In the genomic region with DNA sequence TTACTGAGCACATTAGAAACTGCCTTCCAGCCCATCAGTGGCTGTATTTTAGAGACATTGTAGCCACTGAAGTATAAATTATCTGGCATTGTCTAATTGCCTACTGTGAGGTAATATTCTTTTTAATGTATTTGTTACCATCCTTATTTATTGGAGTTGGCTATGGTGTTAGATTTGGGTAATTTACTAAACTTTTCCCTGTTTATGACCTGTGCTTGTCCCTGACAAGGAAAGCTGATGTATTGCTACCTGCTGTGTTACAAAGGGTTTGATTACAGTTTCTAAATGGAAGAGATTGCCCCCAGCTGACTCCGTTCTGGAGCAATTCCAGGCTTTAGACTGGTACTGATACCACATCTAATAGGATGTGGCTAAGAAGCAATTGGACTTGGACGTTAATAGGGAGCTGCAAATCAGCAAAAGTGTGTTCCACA, we compare ENCODE assay signal across 1 cellular context.
A peak's percentile ranks its signal among the peaks of the same experiment; 100 is the strongest.
TF ChIP-seq lines count a peak whose summit lies in the region.

No MANE protein-coding gene starts in this region.

TF ChIP-seq in HEK293, 187 proteins besides CTCF, POLR2A, EP300 and RAD21 (continued from another document):
- TF ChIP-seq, protein P1, sequence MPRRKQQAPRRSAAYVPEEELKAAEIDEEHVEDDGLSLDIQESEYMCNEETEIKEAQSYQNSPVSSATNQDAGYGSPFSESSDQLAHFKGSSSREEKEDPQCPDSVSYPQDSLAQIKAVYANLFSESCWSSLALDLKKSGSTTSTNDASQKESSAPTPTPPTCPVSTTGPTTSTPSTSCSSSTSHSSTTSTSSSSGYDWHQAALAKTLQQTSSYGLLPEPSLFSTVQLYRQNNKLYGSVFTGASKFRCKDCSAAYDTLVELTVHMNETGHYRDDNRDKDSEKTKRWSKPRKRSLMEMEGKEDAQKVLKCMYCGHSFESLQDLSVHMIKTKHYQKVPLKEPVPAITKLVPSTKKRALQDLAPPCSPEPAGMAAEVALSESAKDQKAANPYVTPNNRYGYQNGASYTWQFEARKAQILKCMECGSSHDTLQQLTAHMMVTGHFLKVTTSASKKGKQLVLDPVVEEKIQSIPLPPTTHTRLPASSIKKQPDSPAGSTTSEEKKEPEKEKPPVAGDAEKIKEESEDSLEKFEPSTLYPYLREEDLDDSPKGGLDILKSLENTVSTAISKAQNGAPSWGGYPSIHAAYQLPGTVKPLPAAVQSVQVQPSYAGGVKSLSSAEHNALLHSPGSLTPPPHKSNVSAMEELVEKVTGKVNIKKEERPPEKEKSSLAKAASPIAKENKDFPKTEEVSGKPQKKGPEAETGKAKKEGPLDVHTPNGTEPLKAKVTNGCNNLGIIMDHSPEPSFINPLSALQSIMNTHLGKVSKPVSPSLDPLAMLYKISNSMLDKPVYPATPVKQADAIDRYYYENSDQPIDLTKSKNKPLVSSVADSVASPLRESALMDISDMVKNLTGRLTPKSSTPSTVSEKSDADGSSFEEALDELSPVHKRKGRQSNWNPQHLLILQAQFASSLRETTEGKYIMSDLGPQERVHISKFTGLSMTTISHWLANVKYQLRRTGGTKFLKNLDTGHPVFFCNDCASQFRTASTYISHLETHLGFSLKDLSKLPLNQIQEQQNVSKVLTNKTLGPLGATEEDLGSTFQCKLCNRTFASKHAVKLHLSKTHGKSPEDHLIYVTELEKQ (tag by site-specific recombination; IDR thresholded peaks at IDR 0.05; ENCODE audit: borderline replicate concordance) = peak; percentile 70; the same call in 1 of the 2 replicates
- TF ChIP-seq ZNF626 (tag by site-specific recombination; IDR thresholded peaks at IDR 0.05) = no peak
- peak; percentile 97 for TF ChIP-seq FEZF1 (tag by site-specific recombination; IDR thresholded peaks at IDR 0.05)
- peak; percentile 70; the same call in 1 of the 2 replicates for TF ChIP-seq OVOL3 (tag by site-specific recombination; IDR thresholded peaks at IDR 0.05)
- no peak for TF ChIP-seq ZNF274 (IDR thresholded peaks at IDR 0.05; ENCODE audit: low read length)
- no peak for TF ChIP-seq ZNF274 (tag by site-specific recombination; IDR thresholded peaks at IDR 0.05; ENCODE audit: borderline replicate concordance)
- TF ChIP-seq ZNF670 (tag by site-specific recombination; IDR thresholded peaks at IDR 0.05; ENCODE audit: low read depth) = no peak
- peak; percentile 78 for TF ChIP-seq ZNF561 (tag by site-specific recombination; IDR thresholded peaks at IDR 0.05; ENCODE audit: borderline replicate concordance)
- TF ChIP-seq RBAK (tag by site-specific recombination; IDR thresholded peaks at IDR 0.05) = no peak
- no peak for TF ChIP-seq ZNF777 (tag by site-specific recombination; IDR thresholded peaks at IDR 0.05; ENCODE audit: borderline replicate concordance)
- TF ChIP-seq, protein P2, sequence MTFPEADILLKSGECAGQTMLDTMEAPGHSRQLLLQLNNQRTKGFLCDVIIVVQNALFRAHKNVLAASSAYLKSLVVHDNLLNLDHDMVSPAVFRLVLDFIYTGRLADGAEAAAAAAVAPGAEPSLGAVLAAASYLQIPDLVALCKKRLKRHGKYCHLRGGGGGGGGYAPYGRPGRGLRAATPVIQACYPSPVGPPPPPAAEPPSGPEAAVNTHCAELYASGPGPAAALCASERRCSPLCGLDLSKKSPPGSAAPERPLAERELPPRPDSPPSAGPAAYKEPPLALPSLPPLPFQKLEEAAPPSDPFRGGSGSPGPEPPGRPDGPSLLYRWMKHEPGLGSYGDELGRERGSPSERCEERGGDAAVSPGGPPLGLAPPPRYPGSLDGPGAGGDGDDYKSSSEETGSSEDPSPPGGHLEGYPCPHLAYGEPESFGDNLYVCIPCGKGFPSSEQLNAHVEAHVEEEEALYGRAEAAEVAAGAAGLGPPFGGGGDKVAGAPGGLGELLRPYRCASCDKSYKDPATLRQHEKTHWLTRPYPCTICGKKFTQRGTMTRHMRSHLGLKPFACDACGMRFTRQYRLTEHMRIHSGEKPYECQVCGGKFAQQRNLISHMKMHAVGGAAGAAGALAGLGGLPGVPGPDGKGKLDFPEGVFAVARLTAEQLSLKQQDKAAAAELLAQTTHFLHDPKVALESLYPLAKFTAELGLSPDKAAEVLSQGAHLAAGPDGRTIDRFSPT (tag by site-specific recombination; IDR thresholded peaks at IDR 0.05) = no peak
- TF ChIP-seq ZNF664 (tag by site-specific recombination; IDR thresholded peaks at IDR 0.05) = peak; percentile 84
- TF ChIP-seq, protein P3, sequence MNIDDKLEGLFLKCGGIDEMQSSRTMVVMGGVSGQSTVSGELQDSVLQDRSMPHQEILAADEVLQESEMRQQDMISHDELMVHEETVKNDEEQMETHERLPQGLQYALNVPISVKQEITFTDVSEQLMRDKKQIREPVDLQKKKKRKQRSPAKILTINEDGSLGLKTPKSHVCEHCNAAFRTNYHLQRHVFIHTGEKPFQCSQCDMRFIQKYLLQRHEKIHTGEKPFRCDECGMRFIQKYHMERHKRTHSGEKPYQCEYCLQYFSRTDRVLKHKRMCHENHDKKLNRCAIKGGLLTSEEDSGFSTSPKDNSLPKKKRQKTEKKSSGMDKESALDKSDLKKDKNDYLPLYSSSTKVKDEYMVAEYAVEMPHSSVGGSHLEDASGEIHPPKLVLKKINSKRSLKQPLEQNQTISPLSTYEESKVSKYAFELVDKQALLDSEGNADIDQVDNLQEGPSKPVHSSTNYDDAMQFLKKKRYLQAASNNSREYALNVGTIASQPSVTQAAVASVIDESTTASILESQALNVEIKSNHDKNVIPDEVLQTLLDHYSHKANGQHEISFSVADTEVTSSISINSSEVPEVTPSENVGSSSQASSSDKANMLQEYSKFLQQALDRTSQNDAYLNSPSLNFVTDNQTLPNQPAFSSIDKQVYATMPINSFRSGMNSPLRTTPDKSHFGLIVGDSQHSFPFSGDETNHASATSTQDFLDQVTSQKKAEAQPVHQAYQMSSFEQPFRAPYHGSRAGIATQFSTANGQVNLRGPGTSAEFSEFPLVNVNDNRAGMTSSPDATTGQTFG (tag by site-specific recombination; IDR thresholded peaks at IDR 0.05; ENCODE audit: borderline replicate concordance) = no peak
- TF ChIP-seq ZNF140 (tag by site-specific recombination; IDR thresholded peaks at IDR 0.05) = no peak
- no peak for TF ChIP-seq REST (tag by site-specific recombination; IDR thresholded peaks at IDR 0.05)
- TF ChIP-seq ZSCAN23 (tag by site-specific recombination; IDR thresholded peaks at IDR 0.05) = peak; percentile 77
- peak; percentile 96 for TF ChIP-seq ZNF366 (tag by site-specific recombination; conservative IDR thresholded peaks at IDR 0.05)
- no peak for TF ChIP-seq GLI4 (tag by site-specific recombination; IDR thresholded peaks at IDR 0.05)
- peak; percentile 99 for TF ChIP-seq IKZF3 (tag by site-specific recombination; IDR thresholded peaks at IDR 0.05)
- TF ChIP-seq ZNF518A (tag by site-specific recombination; conservative IDR thresholded peaks at IDR 0.05; ENCODE audit: low read depth) = no peak; the same call in 1 of the 2 replicates
- no peak for TF ChIP-seq ZFP37 (tag by site-specific recombination; IDR thresholded peaks at IDR 0.05)
- TF ChIP-seq ZBTB7A (tag by site-specific recombination; IDR thresholded peaks at IDR 0.05; ENCODE audit: low read depth) = no peak
- peak; percentile 78; the same call in 1 of the 2 replicates for TF ChIP-seq ZNF324 (tag by site-specific recombination; IDR thresholded peaks at IDR 0.05)
- TF ChIP-seq ZBTB17 (tag by site-specific recombination; IDR thresholded peaks at IDR 0.05) = peak; percentile 80
- no peak for TF ChIP-seq ZNF426 (tag by site-specific recombination; IDR thresholded peaks at IDR 0.05)
- TF ChIP-seq ZNF362 (tag by site-specific recombination; IDR thresholded peaks at IDR 0.05) = no peak
- TF ChIP-seq REPIN1 (tag by site-specific recombination; IDR thresholded peaks at IDR 0.05; ENCODE audit: low read depth) = no peak
- peak; percentile 98 for TF ChIP-seq ZNF24 (tag by site-specific recombination; IDR thresholded peaks at IDR 0.05)
- peak; percentile 95 for TF ChIP-seq TRIM28 (IDR thresholded peaks at IDR 0.05; ENCODE audit: borderline replicate concordance, low read length)
- no peak for TF ChIP-seq ZBTB1 (tag by site-specific recombination; IDR thresholded peaks at IDR 0.05)
- no peak for TF ChIP-seq SP3 (tag by site-specific recombination; IDR thresholded peaks at IDR 0.05)
- TF ChIP-seq, protein P4, sequence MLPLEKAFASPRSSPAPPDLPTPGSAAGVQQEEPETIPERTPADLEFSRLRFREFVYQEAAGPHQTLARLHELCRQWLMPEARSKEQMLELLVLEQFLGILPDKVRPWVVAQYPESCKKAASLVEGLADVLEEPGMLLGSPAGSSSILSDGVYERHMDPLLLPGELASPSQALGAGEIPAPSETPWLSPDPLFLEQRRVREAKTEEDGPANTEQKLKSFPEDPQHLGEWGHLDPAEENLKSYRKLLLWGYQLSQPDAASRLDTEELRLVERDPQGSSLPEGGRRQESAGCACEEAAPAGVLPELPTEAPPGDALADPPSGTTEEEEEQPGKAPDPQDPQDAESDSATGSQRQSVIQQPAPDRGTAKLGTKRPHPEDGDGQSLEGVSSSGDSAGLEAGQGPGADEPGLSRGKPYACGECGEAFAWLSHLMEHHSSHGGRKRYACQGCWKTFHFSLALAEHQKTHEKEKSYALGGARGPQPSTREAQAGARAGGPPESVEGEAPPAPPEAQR (tag by site-specific recombination; IDR thresholded peaks at IDR 0.05) = no peak
- no peak for TF ChIP-seq ZNF560 (tag by site-specific recombination; IDR thresholded peaks at IDR 0.05; ENCODE audit: borderline replicate concordance)
TF ChIP-seq in HEK293: peak in this region for 69.
